1 cellular context compared by ENCODE assay signal in genomic region chr5:151787817-151788216, GRCh38.
A peak's percentile ranks its signal among the peaks of the same experiment; 100 is the strongest.
TF ChIP-seq lines count a peak whose summit lies in the region.

No MANE protein-coding gene starts in this region.

TF ChIP-seq in HepG2, 621 proteins besides CTCF, POLR2A, EP300 and RAD21:
- TF ChIP-seq ZNF263 (CRISPR knock-in tag; IDR thresholded peaks at IDR 0.05) (no peak), ZIK1 (CRISPR knock-in tag; IDR thresholded peaks at IDR 0.05; ENCODE audit: borderline replicate concordance, low read depth) (no peak), NR2F6 (IDR thresholded peaks at IDR 0.05) (no peak), NR2F6 (CRISPR knock-in tag; IDR thresholded peaks at IDR 0.05) (peak; percentile 31; the same call in 1 of the 2 replicates), SOX6 (IDR thresholded peaks at IDR 0.05) (no peak), SOX6 (CRISPR knock-in tag; IDR thresholded peaks at IDR 0.05) (no peak), ARID5B (CRISPR knock-in tag; IDR thresholded peaks at IDR 0.05) (0 out of 2 replicates have a peak, but pooled peaks have one; percentile 10), ZMYM4 (CRISPR knock-in tag; IDR thresholded peaks at IDR 0.05) (0 out of 2 replicates have a peak, but pooled peaks have one; percentile 19), LRRFIP1 (CRISPR knock-in tag; conservative IDR thresholded peaks at IDR 0.05) (no peak)
- TF ChIP-seq, protein P1, sequence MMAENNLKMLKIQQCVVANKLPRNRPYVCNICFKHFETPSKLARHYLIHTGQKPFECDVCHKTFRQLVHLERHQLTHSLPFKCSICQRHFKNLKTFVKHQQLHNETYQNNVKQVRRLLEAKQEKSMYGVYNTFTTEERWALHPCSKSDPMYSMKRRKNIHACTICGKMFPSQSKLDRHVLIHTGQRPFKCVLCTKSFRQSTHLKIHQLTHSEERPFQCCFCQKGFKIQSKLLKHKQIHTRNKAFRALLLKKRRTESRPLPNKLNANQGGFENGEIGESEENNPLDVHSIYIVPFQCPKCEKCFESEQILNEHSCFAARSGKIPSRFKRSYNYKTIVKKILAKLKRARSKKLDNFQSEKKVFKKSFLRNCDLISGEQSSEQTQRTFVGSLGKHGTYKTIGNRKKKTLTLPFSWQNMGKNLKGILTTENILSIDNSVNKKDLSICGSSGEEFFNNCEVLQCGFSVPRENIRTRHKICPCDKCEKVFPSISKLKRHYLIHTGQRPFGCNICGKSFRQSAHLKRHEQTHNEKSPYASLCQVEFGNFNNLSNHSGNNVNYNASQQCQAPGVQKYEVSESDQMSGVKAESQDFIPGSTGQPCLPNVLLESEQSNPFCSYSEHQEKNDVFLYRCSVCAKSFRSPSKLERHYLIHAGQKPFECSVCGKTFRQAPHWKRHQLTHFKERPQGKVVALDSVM (CRISPR knock-in tag; IDR thresholded peaks at IDR 0.05) = peak; percentile 95
